In genomic region chr14:58426819-58427288, GRCh38 we compare ENCODE assay signal across 8 cellular contexts. TPM values are rescaled to one million over a fixed set of nuclear protein-coding genes. Genes with fewer than 3 reads are reported as not detected.
DNase-seq lines count a peak whose midpoint lies in the region; ATAC-seq and TF ChIP-seq lines count a peak whose summit lies in the region.

No MANE protein-coding gene starts in this region.

- ATAC-seq in HG02759 (IDR thresholded peaks at IDR 0.05; ENCODE audit: unreplicated experiment) = peak; percentile 49
- no peak for ATAC-seq in HG02884 (IDR thresholded peaks at IDR 0.05; ENCODE audit: unreplicated experiment)

- in situ Hi-C loops in T47D (cut with HindIII; ENCODE audit: low pct_unique_long_range_greater_than_20kb, low sequenced_read_pairs) = no loop called here

- no peaks in the 10 kb centered on the region for H3K36me3 ChIP-seq in kidney epithelial cell (ENCODE audit: control insufficient read depth, insufficient read depth, low read length)

- H3K4me3 ChIP-seq in GM12875 (ENCODE audit: low read depth, low read length) (peak overlapping the region; percentile 65), kidney epithelial cell (ENCODE audit: low read depth, low read length) (peak overlapping the region; percentile 77)

- H3K27ac ChIP-seq in VCaP = peak overlapping the region; percentile 94

- no peaks in the 10 kb centered on the region for H3K27me3 ChIP-seq in kidney epithelial cell (ENCODE audit: control insufficient read depth, insufficient read depth, low read length)

- DNase-seq in NCI-H2107 treated with DMSO at 0.1 percent for 48 hours (lab: John Stamatoyannopoulos, UW; ENCODE audit: unreplicated experiment) (peak; percentile 87), T47D (ENCODE audit: low read depth in 1 of 2, low spot score in 1 of 2) (peak; percentile 28 to 85), kidney epithelial cell (ENCODE audit: low read depth) (no peak)
- DNase-seq in stimulated activated CD4-positive, alpha-beta T cell treated with anti-CD3 and anti-CD28 coated beads, Interleukin-15, amount 100 ng/mL, for 24 hours = peak; percentile 57

- no peak for TF ChIP-seq CTCF in GM12875 (IDR thresholded peaks at IDR 0.05; ENCODE audit: borderline replicate concordance, insufficient read depth, low read depth, low read length)
- no peak for TF ChIP-seq CTCF in VCaP (conservative IDR thresholded peaks at IDR 0.05)
- no peak for TF ChIP-seq CTCF in kidney epithelial cell (IDR thresholded peaks at IDR 0.05; ENCODE audit: insufficient read depth, low read length, poor library complexity, severe bottlenecking)

RNA-seq across cellular contexts. Expression of gene TIMM9, which starts 0.5 kb away (rescaled TPM):
- total RNA-seq in kidney epithelial cell = 72.7 and 113 TPM in 2 replicates

RNA-seq across cellular contexts. Expression of gene KIAA0586, which starts 0.7 kb away (rescaled TPM):
- total RNA-seq in kidney epithelial cell = 21.2 and 21.4 TPM in 2 replicates

RNA-seq across cellular contexts. Expression of gene TOMM20L, which starts 31.1 kb away (rescaled TPM):
- total RNA-seq in kidney epithelial cell = not detected in 2 replicates
